1 cellular context compared by ENCODE assay signal in the genomic region with DNA sequence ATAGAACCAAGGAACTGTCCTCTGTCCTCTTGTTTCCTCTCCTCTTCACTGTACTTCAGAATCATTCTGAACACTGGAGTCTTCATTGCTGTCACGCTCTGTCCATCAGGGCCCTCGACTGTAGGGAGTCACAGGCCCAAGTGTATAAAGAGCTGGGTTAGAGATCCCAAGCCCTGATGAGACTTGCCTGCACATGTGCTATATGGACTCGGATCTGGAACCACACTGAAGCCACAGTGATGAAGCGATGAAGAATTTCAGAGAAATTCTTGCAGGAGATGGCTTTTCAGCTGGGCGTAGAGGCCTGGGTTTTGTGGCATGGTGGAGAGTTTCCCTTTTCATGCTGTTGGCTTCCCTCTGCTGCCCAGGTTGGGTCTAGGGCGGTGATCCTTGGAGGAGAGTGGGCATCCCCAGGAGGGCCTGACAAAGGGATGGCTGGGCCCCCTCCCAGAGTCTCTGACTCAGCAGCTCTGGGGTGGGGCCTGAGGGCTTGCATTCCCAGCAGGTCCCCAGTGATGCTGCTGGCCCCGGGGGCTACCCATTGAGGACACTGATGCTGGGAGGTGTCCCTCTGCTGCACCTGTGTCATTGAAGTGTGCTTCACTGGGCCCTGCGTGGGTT.
TF ChIP-seq lines count a peak whose summit lies in the region.

No MANE protein-coding gene starts in this region.

TF ChIP-seq in IMR-90, 13 proteins besides CTCF, POLR2A, EP300 and RAD21 (continued from another document):
- no peak for TF ChIP-seq CHD1 (IDR thresholded peaks at IDR 0.05; ENCODE audit: low read depth, low read length)
- TF ChIP-seq SMC3 (IDR thresholded peaks at IDR 0.05; ENCODE audit: low read depth, low read length) = no peak
- no peak for TF ChIP-seq NFE2L2 (IDR thresholded peaks at IDR 0.05; ENCODE audit: low read depth, low read length)
- no peak for TF ChIP-seq MAZ (IDR thresholded peaks at IDR 0.05; ENCODE audit: borderline replicate concordance, low read depth, low read length)
- TF ChIP-seq, protein P1, sequence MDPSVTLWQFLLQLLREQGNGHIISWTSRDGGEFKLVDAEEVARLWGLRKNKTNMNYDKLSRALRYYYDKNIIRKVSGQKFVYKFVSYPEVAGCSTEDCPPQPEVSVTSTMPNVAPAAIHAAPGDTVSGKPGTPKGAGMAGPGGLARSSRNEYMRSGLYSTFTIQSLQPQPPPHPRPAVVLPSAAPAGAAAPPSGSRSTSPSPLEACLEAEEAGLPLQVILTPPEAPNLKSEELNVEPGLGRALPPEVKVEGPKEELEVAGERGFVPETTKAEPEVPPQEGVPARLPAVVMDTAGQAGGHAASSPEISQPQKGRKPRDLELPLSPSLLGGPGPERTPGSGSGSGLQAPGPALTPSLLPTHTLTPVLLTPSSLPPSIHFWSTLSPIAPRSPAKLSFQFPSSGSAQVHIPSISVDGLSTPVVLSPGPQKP (IDR thresholded peaks at IDR 0.05; ENCODE audit: borderline replicate concordance, low read depth, low read length) = no peak
- TF ChIP-seq RCOR1 (IDR thresholded peaks at IDR 0.05; ENCODE audit: insufficient replicate concordance, low read length) = no peak
- TF ChIP-seq BHLHE40 (IDR thresholded peaks at IDR 0.05; ENCODE audit: low read depth, low read length) = no peak
